ENCODE assay signal across 8 cellular contexts in genomic region chr13:27919934-27920676, GRCh38. TPM values are rescaled to one million over a fixed set of nuclear protein-coding genes. Genes with fewer than 3 reads are reported as not detected.
DNase-seq lines count a peak whose midpoint lies in the region; TF ChIP-seq lines count a peak whose summit lies in the region.

Gene PDX1 (plus strand): TSS chr13:27920000. CDS start chr13:27920139, 139 bp downstream.

- no peak within 1 kb of the TSS for H3K27ac Mint-ChIP-seq in activated naive CD4-positive, alpha-beta T cell treated with anti-CD3 and anti-CD28 coated beads, Interleukin-2, amount 50 U/mL, for 24 hours

- no peaks in the 10 kb centered on the region for H3K79me2 ChIP-seq in hepatocyte

- TF ChIP-seq CTCF in WERI-Rb-1 (IDR thresholded peaks at IDR 0.05; ENCODE audit: low read depth, low read length) (no peak), hepatocyte (IDR thresholded peaks at IDR 0.05; ENCODE audit: poor library complexity) (no peak), spleen (IDR thresholded peaks at IDR 0.05 in 8 of 11, conservative IDR thresholded peaks at IDR 0.05 in 3 of 11) (no peak), foreskin fibroblast (IDR thresholded peaks at IDR 0.05; ENCODE audit: low read depth, low read length) (no peak)

- H3K27me3 Mint-ChIP-seq in activated naive CD4-positive, alpha-beta T cell treated with anti-CD3 and anti-CD28 coated beads, Interleukin-2, amount 50 U/mL, for 24 hours: peaks cover 60% of the 10 kb centered on the region

- H3K36me3 Mint-ChIP-seq in activated naive CD4-positive, alpha-beta T cell treated with anti-CD3 and anti-CD28 coated beads, Interleukin-2, amount 50 U/mL, for 24 hours: no peaks in the 10 kb centered on the region

- peak within 1 kb of the TSS; percentile 42 for H3K4me3 ChIP-seq in WERI-Rb-1 (ENCODE audit: low read depth, low read length)
- H3K4me3 ChIP-seq in hepatocyte: peak within 1 kb of the TSS; percentile 62
- H3K4me3 ChIP-seq in spleen: peak within 1 kb of the TSS; percentile 11 to 67 (median 36)
- H3K4me3 ChIP-seq in foreskin fibroblast (ENCODE audit: low read depth in 1 of 2, low read length in 2 of 2): peak within 1 kb of the TSS in 1 of 2 donors; percentile 35

- no peaks in the 10 kb centered on the region for H3K9me2 ChIP-seq in hepatocyte (replicated peaks; ENCODE audit: insufficient read depth)

- H3K27ac ChIP-seq in WERI-Rb-1 (no peak within 1 kb of the TSS), hepatocyte (no peak within 1 kb of the TSS), spleen (no peak within 1 kb of the TSS)

- H3K4me2 ChIP-seq in hepatocyte: peak within 1 kb of the TSS; percentile 93

- no peak for TF ChIP-seq POLR2A in spleen (IDR thresholded peaks at IDR 0.05)

- H3K27me3 ChIP-seq in WERI-Rb-1 (ENCODE audit: insufficient read depth, low read depth, severe bottlenecking) (peaks cover 100% of the 10 kb centered on the region), hepatocyte (peaks cover 100% of the 10 kb centered on the region), spleen (replicated peaks in 1 of 7) (peaks cover 36 to 100% (median 100%) of the 10 kb centered on the region in 7 donors)

- WGBS in hepatocyte (ENCODE audit: low lambda C conversion rate, missing lambda C conversion rate): 3% methylated on average over 43 of the region's 76 CpGs
- WGBS in spleen, 5 donors: 2 to 3% (median 3%) methylated on average over 49 to 76 of the region's 76 CpGs

- no peaks in the 10 kb centered on the region for H4K20me1 ChIP-seq in hepatocyte (ENCODE audit: insufficient read depth, poor library complexity, severe bottlenecking)

- intact Hi-C loops in spleen (cut with DNase I; ENCODE audit: low total_unique reads): no loop called here

- H3K9me3 ChIP-seq in WERI-Rb-1 (ENCODE audit: severe bottlenecking) (peaks cover 78% of the 10 kb centered on the region), hepatocyte (ENCODE audit: low read depth) (no peaks in the 10 kb centered on the region), spleen (peaks cover 0 to 8% (median 0%) of the 10 kb centered on the region in 8 donors)

- peaks cover 34% of the 10 kb centered on the region for H3K4me1 Mint-ChIP-seq in activated naive CD4-positive, alpha-beta T cell treated with anti-CD3 and anti-CD28 coated beads, Interleukin-2, amount 50 U/mL, for 24 hours

- H3K36me3 ChIP-seq in WERI-Rb-1 (no peaks in the 10 kb centered on the region), hepatocyte (replicated peaks; ENCODE audit: insufficient read depth, low read depth) (no peaks in the 10 kb centered on the region), spleen (no peaks in the 10 kb centered on the region)

- peak within 1 kb of the TSS; percentile 69 for H2AFZ ChIP-seq in hepatocyte

- no peak for DNase-seq in activated naive CD4-positive, alpha-beta T cell treated with anti-CD3 and anti-CD28 coated beads, Interleukin-2, amount 50 U/mL, for 16 hours
- DNase-seq in WERI-Rb-1 (peak; percentile 52), hepatocyte (ENCODE audit: low spot score) (peak; percentile 77), spleen (no peak), foreskin fibroblast (no peak), NCI-H2081 (lab: John Stamatoyannopoulos, UW) (no peak), SKM-1 (lab: John Stamatoyannopoulos, UW; ENCODE audit: unreplicated experiment) (no peak)

- H3K4me3 Mint-ChIP-seq in activated naive CD4-positive, alpha-beta T cell treated with anti-CD3 and anti-CD28 coated beads, Interleukin-2, amount 50 U/mL, for 24 hours: peak within 1 kb of the TSS; percentile 82

- H3K4me1 ChIP-seq in hepatocyte (ENCODE audit: insufficient read depth) (peaks cover 19% of the 10 kb centered on the region), spleen (peaks cover 21 to 72% (median 57%) of the 10 kb centered on the region in 6 donors)

- H3K9me3 Mint-ChIP-seq in activated naive CD4-positive, alpha-beta T cell treated with anti-CD3 and anti-CD28 coated beads, Interleukin-2, amount 50 U/mL, for 24 hours: no peaks in the 10 kb centered on the region

RNA-seq across cellular contexts. Expression of gene PDX1, which starts in this region (rescaled TPM):
- total RNA-seq in hepatocyte (0.20 and 1.3 TPM in 2 replicates), spleen (not detected)
- polyA plus RNA-seq in hepatocyte (0.95 and 1.8 TPM in 2 replicates), spleen (not detected)

Comparison
In these comparisons a context has a peak if more than half of its experiments do, and no peak if none do; other contexts are left out.
1. DNase-seq: peak in WERI-Rb-1 (single experiment) and hepatocyte (single experiment); none in activated naive CD4-positive, alpha-beta T cell treated with anti-CD3 and anti-CD28 coated beads, Interleukin-2, amount 50 U/mL, for 16 hours (single experiment), spleen (single experiment), foreskin fibroblast (0 of 2), NCI-H2081 (0 of 2) and SKM-1 (single experiment).